ENCODE assay signal across 27 cellular contexts in genomic region chr11:71404209-71404608, GRCh38.
"Had no signal": no experiment of that assay in that cellular context is flagged by ENCODE, and none has a peak within 500 bp of the region (broad histone marks: within the 10 kb centered on the region; RNA-seq: fewer than 3 reads in every experiment).

No MANE protein-coding gene starts in this region.

- DNase-seq: stimulated activated CD4-positive, alpha-beta T cell treated with anti-CD3 and anti-CD28 coated beads, Interleukin-2, amount 100 ng/mL, for 48 hours; stimulated activated CD4-positive, alpha-beta T cell treated with anti-CD3 and anti-CD28 coated beads, Interleukin-4, amount 100 ng/mL, for 1 hour; stimulated activated CD4-positive, alpha-beta T cell treated with anti-CD3 and anti-CD28 coated beads, Interleukin-4, amount 100 ng/mL, for 24 hours; stimulated activated CD4-positive, alpha-beta T cell treated with anti-CD3 and anti-CD28 coated beads, Interleukin-4, amount 100 ng/mL, for 4 hours; stimulated activated CD8-positive, alpha-beta memory T cell treated with anti-CD3 and anti-CD28 coated beads, Interleukin-4, amount 100 ng/mL, for 48 hours; stimulated activated naive B cell treated with anti-CD40 and anti-IgM and Interleukin-4, amounts not matched to agents 10 μg/mL and 1 μg/mL and 100 μg/mL, for 72 hours; stimulated activated naive CD4-positive, alpha-beta T cell; stimulated activated naive CD4-positive, alpha-beta T cell treated with Interleukin-2 at 50 U/mL for 16 hours; stimulated activated naive CD8-positive, alpha-beta T cell treated with anti-CD3 and anti-CD28 coated beads, Interleukin-15, amount 100 ng/mL, for 72 hours; stimulated activated naive CD8-positive, alpha-beta T cell treated with anti-CD3 and anti-CD28 coated beads, Interleukin-15, Interleukin-2, amounts not matched to agents 100 U/mL and 50 U/mL, for 24 hours; stomach; substantia nigra; testis; thyroid gland; tibial artery; transverse colon; trophoblast cell; upper lobe of left lung; upper lobe of right lung; uterus had no signal

- ATAC-seq: stimulated activated effector memory CD8-positive, alpha-beta T cell treated with anti-CD3 and anti-CD28 coated beads, Interleukin-12 subunit alpha, Interleukin-12 subunit beta, amount 100 ng/mL, for 72 hours; stimulated activated memory B cell treated with anti-CD40 and anti-IgM and Interleukin-4, amounts not matched to agents 10 μg/mL and 1 μg/mL and 100 μg/mL, for 72 hours; stimulated activated naive B cell treated with anti-CD40 and anti-IgM and Interleukin-4, amounts not matched to agents 10 μg/mL and 1 μg/mL and 100 μg/mL, for 72 hours; stimulated activated naive CD8-positive, alpha-beta T cell treated with anti-CD3 and anti-CD28 coated beads, Interleukin-15, amount 100 ng/mL, for 72 hours; stimulated activated naive CD8-positive, alpha-beta T cell treated with anti-CD3 and anti-CD28 coated beads, Interleukin-15, Interleukin-2, amounts not matched to agents 100 U/mL and 50 U/mL, for 24 hours; upper lobe of right lung had no signal

- H3K27me3 Mint-ChIP-seq: stimulated activated naive CD8-positive, alpha-beta T cell treated with anti-CD3 and anti-CD28 coated beads, Interleukin-15, Interleukin-2, amounts not matched to agents 100 ng/mL and 50 ng/mL, for 24 hours had no signal

- H3K4me3 ChIP-seq: stomach, suprapubic skin, testis, thoracic aorta, thyroid gland, tibial artery, transverse colon, upper lobe of left lung, upper lobe of right lung, uterus, vagina had no signal

- H3K4me1 ChIP-seq: stomach, suprapubic skin, testis, thyroid gland, tibial artery, transverse colon, upper lobe of left lung, upper lobe of right lung, uterus, vagina had no signal

- H3K27me3 ChIP-seq: testis, thyroid gland, transverse colon, upper lobe of left lung, upper lobe of right lung, uterus, vagina had no signal

- H3K4me1 Mint-ChIP-seq: stimulated activated effector memory CD8-positive, alpha-beta T cell treated with anti-CD3 and anti-CD28 coated beads, Interleukin-12 subunit alpha, Interleukin-12 subunit beta, amount 100 ng/mL, for 72 hours; stimulated activated naive CD8-positive, alpha-beta T cell treated with anti-CD3 and anti-CD28 coated beads, Interleukin-15, amount 100 ng/mL, for 72 hours had no signal

- H3K27ac Mint-ChIP-seq: stimulated activated effector memory CD8-positive, alpha-beta T cell treated with anti-CD3 and anti-CD28 coated beads, Interleukin-12 subunit alpha, Interleukin-12 subunit beta, amount 100 ng/mL, for 72 hours; stimulated activated memory B cell treated with anti-CD40 and anti-IgM and Interleukin-4, amounts not matched to agents 10 μg/mL and 1 μg/mL and 100 μg/mL, for 72 hours; stimulated activated naive B cell treated with anti-CD40 and anti-IgM and Interleukin-4, amounts not matched to agents 10 μg/mL and 1 μg/mL and 100 μg/mL, for 72 hours; stimulated activated naive CD8-positive, alpha-beta T cell treated with anti-CD3 and anti-CD28 coated beads, Interleukin-15, amount 100 ng/mL, for 72 hours; stimulated activated naive CD8-positive, alpha-beta T cell treated with anti-CD3 and anti-CD28 coated beads, Interleukin-15, Interleukin-2, amounts not matched to agents 100 ng/mL and 50 ng/mL, for 24 hours; type B pancreatic cell had no signal

- H3K36me3 ChIP-seq: stomach, suprapubic skin, thoracic aorta, thyroid gland, tibial artery, transverse colon, upper lobe of left lung, upper lobe of right lung, uterus, vagina had no signal

- H3K9me3 ChIP-seq: stomach, suprapubic skin, testis, thoracic aorta, thyroid gland, tibial artery, transverse colon, upper lobe of left lung, upper lobe of right lung, uterus, vagina had no signal

- H3K9me3 Mint-ChIP-seq: type B pancreatic cell had no signal

- H3K4me3 Mint-ChIP-seq: stimulated activated effector memory CD8-positive, alpha-beta T cell treated with anti-CD3 and anti-CD28 coated beads, Interleukin-12 subunit alpha, Interleukin-12 subunit beta, amount 100 ng/mL, for 72 hours; stimulated activated memory B cell treated with anti-CD40 and anti-IgM and Interleukin-4, amounts not matched to agents 10 μg/mL and 1 μg/mL and 100 μg/mL, for 72 hours; stimulated activated naive B cell treated with anti-CD40 and anti-IgM and Interleukin-4, amounts not matched to agents 10 μg/mL and 1 μg/mL and 100 μg/mL, for 72 hours; stimulated activated naive CD8-positive, alpha-beta T cell treated with anti-CD3 and anti-CD28 coated beads, Interleukin-15, amount 100 ng/mL, for 72 hours; stimulated activated naive CD8-positive, alpha-beta T cell treated with anti-CD3 and anti-CD28 coated beads, Interleukin-15, Interleukin-2, amounts not matched to agents 100 ng/mL and 50 ng/mL, for 24 hours; type B pancreatic cell had no signal

- H3K36me3 Mint-ChIP-seq: stimulated activated memory B cell treated with anti-CD40 and anti-IgM and Interleukin-4, amounts not matched to agents 10 μg/mL and 1 μg/mL and 100 μg/mL, for 72 hours; type B pancreatic cell had no signal

- H3K27ac ChIP-seq: stomach, suprapubic skin, testis, thoracic aorta, thyroid gland, tibial artery, transverse colon, upper lobe of left lung, upper lobe of right lung, uterus, vagina had no signal
